Comparison of ENCODE assay signal across 1 cellular context in genomic region chr4:146959692-146960091, GRCh38.
TF ChIP-seq lines count a peak whose summit lies in the region.

No MANE protein-coding gene starts in this region.

TF ChIP-seq in HEK293, 187 proteins besides CTCF, POLR2A, EP300 and RAD21 (continued from another document):
- TF ChIP-seq, protein P1, sequence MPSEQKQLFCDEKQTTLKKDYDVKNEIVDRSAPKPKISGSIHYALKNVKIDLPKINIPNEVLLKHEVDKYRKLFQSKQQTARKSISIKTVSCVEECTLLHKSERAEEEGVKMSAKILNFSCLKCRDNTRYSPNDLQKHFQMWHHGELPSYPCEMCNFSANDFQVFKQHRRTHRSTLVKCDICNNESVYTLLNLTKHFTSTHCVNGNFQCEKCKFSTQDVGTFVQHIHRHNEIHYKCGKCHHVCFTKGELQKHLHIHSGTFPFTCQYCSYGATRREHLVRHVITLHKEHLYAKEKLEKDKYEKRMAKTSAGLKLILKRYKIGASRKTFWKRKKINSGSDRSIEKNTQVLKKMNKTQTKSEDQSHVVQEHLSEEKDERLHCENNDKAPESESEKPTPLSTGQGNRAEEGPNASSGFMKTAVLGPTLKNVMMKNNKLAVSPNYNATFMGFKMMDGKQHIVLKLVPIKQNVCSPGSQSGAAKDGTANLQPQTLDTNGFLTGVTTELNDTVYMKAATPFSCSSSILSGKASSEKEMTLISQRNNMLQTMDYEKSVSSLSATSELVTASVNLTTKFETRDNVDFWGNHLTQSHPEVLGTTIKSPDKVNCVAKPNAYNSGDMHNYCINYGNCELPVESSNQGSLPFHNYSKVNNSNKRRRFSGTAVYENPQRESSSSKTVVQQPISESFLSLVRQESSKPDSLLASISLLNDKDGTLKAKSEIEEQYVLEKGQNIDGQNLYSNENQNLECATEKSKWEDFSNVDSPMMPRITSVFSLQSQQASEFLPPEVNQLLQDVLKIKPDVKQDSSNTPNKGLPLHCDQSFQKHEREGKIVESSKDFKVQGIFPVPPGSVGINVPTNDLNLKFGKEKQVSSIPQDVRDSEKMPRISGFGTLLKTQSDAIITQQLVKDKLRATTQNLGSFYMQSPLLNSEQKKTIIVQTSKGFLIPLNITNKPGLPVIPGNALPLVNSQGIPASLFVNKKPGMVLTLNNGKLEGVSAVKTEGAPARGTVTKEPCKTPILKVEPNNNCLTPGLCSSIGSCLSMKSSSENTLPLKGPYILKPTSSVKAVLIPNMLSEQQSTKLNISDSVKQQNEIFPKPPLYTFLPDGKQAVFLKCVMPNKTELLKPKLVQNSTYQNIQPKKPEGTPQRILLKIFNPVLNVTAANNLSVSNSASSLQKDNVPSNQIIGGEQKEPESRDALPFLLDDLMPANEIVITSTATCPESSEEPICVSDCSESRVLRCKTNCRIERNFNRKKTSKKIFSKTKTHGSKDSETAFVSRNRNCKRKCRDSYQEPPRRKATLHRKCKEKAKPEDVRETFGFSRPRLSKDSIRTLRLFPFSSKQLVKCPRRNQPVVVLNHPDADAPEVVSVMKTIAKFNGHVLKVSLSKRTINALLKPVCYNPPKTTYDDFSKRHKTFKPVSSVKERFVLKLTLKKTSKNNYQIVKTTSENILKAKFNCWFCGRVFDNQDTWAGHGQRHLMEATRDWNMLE (tag by site-specific recombination; conservative IDR thresholded peaks at IDR 0.05; ENCODE audit: low read depth), result no peak
- TF ChIP-seq, protein P2, sequence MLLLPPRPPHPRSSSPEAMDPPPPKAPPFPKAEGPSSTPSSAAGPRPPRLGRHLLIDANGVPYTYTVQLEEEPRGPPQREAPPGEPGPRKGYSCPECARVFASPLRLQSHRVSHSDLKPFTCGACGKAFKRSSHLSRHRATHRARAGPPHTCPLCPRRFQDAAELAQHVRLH (tag by site-specific recombination; IDR thresholded peaks at IDR 0.05), result no peak
- TF ChIP-seq GFI1B (tag by site-specific recombination; IDR thresholded peaks at IDR 0.05) (no peak), ZBTB17 (tag by site-specific recombination; IDR thresholded peaks at IDR 0.05) (no peak), ZNF544 (tag by site-specific recombination; IDR thresholded peaks at IDR 0.05) (0 out of 2 replicates have a peak, but pooled peaks have one; percentile 42), PRDM6 (tag by site-specific recombination; IDR thresholded peaks at IDR 0.05) (0 out of 2 replicates have a peak, but pooled peaks have one; percentile 21), KLF16 (tag by site-specific recombination; IDR thresholded peaks at IDR 0.05) (no peak), ZNF660 (tag by site-specific recombination; IDR thresholded peaks at IDR 0.05) (0 out of 2 replicates have a peak, but pooled peaks have one; percentile 48), ZNF10 (tag by site-specific recombination; IDR thresholded peaks at IDR 0.05) (no peak), BCL11B (tag by site-specific recombination; IDR thresholded peaks at IDR 0.05; ENCODE audit: low read depth) (no peak), SCRT2 (tag by site-specific recombination; IDR thresholded peaks at IDR 0.05) (0 out of 2 replicates have a peak, but pooled peaks have one; percentile 10), ZNF561 (tag by site-specific recombination; IDR thresholded peaks at IDR 0.05; ENCODE audit: borderline replicate concordance) (peak; percentile 45; the same call in 1 of the 2 replicates), ZNF169 (tag by site-specific recombination; IDR thresholded peaks at IDR 0.05) (no peak), ZXDB (tag by site-specific recombination; IDR thresholded peaks at IDR 0.05) (no peak), HOXC10 (CRISPR knock-in tag; IDR thresholded peaks at IDR 0.05) (no peak), ZNF530 (tag by site-specific recombination; IDR thresholded peaks at IDR 0.05; ENCODE audit: low read depth) (no peak), TRIM28 (IDR thresholded peaks at IDR 0.05; ENCODE audit: borderline replicate concordance, low read length) (no peak), ZIC2 (tag by site-specific recombination; IDR thresholded peaks at IDR 0.05) (peak; percentile 47), ZNF677 (tag by site-specific recombination; IDR thresholded peaks at IDR 0.05) (no peak), ZNF112 (tag by site-specific recombination; IDR thresholded peaks at IDR 0.05) (no peak), ZNF433 (tag by site-specific recombination; IDR thresholded peaks at IDR 0.05; ENCODE audit: low read depth) (no peak), BCL6B (tag by site-specific recombination; IDR thresholded peaks at IDR 0.05) (no peak), GLIS2 (tag by site-specific recombination; IDR thresholded peaks at IDR 0.05) (no peak), PBX3 (CRISPR knock-in tag; IDR thresholded peaks at IDR 0.05) (no peak), ZNF341 (tag by site-specific recombination; IDR thresholded peaks at IDR 0.05; ENCODE audit: low read depth) (peak; percentile 53), ZNF747 (tag by site-specific recombination; IDR thresholded peaks at IDR 0.05) (no peak), KLF10 (tag by site-specific recombination; IDR thresholded peaks at IDR 0.05) (no peak), FEZF1 (tag by site-specific recombination; IDR thresholded peaks at IDR 0.05) (0 out of 2 replicates have a peak, but pooled peaks have one; percentile 26), ZSCAN18 (tag by site-specific recombination; IDR thresholded peaks at IDR 0.05) (no peak), ZNF792 (tag by site-specific recombination; IDR thresholded peaks at IDR 0.05) (no peak), ZNF626 (tag by site-specific recombination; IDR thresholded peaks at IDR 0.05) (no peak)
- TF ChIP-seq, protein P3, sequence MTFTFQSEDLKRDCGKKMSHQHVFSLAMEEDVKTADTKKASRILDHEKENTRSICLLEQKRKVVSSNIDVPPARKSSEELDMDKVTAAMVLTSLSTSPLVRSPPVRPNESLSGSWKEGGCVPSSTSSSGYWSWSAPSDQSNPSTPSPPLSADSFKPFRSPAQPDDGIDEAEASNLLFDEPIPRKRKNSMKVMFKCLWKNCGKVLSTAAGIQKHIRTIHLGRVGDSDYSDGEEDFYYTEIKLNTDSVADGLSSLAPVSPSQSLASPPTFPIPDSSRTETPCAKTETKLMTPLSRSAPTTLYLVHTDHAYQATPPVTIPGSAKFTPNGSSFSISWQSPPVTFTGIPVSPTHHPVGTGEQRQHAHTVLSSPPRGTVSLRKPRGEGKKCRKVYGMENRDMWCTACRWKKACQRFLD (tag by site-specific recombination; IDR thresholded peaks at IDR 0.05), result no peak
- TF ChIP-seq, protein P4, sequence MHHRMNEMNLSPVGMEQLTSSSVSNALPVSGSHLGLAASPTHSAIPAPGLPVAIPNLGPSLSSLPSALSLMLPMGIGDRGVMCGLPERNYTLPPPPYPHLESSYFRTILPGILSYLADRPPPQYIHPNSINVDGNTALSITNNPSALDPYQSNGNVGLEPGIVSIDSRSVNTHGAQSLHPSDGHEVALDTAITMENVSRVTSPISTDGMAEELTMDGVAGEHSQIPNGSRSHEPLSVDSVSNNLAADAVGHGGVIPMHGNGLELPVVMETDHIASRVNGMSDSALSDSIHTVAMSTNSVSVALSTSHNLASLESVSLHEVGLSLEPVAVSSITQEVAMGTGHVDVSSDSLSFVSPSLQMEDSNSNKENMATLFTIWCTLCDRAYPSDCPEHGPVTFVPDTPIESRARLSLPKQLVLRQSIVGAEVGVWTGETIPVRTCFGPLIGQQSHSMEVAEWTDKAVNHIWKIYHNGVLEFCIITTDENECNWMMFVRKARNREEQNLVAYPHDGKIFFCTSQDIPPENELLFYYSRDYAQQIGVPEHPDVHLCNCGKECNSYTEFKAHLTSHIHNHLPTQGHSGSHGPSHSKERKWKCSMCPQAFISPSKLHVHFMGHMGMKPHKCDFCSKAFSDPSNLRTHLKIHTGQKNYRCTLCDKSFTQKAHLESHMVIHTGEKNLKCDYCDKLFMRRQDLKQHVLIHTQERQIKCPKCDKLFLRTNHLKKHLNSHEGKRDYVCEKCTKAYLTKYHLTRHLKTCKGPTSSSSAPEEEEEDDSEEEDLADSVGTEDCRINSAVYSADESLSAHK (tag by site-specific recombination; IDR thresholded peaks at IDR 0.05), result peak; percentile 48
- TF ChIP-seq, protein P5, sequence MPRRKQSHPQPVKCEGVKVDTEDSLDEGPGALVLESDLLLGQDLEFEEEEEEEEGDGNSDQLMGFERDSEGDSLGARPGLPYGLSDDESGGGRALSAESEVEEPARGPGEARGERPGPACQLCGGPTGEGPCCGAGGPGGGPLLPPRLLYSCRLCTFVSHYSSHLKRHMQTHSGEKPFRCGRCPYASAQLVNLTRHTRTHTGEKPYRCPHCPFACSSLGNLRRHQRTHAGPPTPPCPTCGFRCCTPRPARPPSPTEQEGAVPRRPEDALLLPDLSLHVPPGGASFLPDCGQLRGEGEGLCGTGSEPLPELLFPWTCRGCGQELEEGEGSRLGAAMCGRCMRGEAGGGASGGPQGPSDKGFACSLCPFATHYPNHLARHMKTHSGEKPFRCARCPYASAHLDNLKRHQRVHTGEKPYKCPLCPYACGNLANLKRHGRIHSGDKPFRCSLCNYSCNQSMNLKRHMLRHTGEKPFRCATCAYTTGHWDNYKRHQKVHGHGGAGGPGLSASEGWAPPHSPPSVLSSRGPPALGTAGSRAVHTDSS (tag by site-specific recombination; IDR thresholded peaks at IDR 0.05), result no peak
- TF ChIP-seq, protein P6, sequence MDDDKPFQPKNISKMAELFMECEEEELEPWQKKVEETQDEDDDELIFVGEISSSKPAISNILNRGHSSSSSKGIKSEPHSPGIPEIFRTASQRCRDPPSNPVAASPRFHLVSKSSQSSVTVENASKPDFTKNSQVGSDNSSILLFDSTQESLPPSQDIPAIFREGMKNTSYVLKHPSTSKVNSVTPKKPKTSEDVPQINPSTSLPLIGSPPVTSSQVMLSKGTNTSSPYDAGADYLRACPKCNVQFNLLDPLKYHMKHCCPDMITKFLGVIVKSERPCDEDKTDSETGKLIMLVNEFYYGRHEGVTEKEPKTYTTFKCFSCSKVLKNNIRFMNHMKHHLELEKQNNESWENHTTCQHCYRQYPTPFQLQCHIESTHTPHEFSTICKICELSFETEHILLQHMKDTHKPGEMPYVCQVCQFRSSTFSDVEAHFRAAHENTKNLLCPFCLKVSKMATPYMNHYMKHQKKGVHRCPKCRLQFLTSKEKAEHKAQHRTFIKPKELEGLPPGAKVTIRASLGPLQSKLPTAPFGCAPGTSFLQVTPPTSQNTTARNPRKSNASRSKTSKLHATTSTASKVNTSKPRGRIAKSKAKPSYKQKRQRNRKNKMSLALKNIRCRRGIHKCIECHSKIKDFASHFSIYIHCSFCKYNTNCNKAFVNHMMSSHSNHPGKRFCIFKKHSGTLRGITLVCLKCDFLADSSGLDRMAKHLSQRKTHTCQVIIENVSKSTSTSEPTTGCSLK (tag by site-specific recombination; IDR thresholded peaks at IDR 0.05), result no peak
